ENCODE assay signal across 8 cellular contexts in the genomic region with DNA sequence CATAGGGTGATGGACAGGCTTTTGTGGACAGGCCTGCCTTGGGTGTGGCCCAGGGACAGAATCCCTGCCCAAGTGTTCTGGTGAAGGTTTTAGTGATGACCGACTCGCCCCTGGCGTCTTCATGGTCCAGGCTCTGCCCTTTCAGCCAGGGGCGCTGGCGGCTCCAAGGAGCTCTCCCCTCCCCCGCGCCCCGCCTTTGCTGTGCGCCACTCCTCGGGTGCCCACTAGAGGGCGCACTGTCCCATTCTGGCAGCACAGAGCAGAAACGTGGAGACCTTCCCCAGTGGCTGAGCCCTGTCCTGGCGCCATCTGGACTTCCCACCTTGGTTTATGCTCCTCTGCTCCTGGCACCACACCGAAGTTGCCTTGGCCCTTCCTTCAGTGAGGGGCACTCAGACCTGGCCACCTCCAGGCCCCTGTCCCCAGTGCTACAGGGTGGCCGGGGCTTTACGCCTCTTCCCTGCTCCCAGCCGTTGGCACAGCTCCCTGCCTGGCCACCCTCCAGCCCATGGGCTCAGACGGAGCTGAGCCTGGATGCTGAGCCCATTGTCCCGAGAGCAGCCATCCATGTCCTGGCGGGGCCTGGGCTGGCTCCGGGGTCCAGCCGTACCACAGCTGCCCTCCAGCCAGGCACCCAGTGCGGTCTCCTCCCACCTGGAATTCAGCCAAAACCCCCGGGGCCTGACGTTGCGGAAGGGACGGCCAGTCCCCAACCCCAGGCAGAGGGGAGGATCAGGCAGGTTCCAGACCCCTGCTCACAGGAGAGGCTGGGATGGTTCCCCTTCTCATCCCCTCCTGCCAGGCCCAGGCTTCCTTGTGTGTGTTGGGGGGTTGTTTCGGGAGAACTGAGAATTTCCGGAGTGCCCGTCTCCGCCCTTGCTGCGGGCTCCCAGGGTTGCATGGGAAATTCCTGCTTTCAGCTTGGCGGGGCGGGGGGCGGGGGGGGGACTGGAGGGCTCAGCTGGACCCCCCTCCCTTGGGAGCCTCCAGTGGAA. TPM values are rescaled to one million over a fixed set of nuclear protein-coding genes. Genes with fewer than 3 reads are reported as not detected.
DNase-seq lines count a peak whose midpoint lies in the region; ATAC-seq and TF ChIP-seq lines count a peak whose summit lies in the region.

No MANE protein-coding gene starts in this region.

- 0 to 1% methylated on average over 17 to 21 of the region's 35 CpGs for WGBS in lower leg skin, 2 donors

- DNase-seq in AG04449 (ENCODE audit: low read depth, low spot score), result peak; percentile 28
- DNase-seq in NCI-H748 (lab: John Stamatoyannopoulos, UW; ENCODE audit: unreplicated experiment), result peak; percentile 93
- peak; percentile 83 to 87 for DNase-seq in activated CD4-positive, alpha-beta T cell treated with anti-CD3 and anti-CD28 coated beads, Interleukin-2, amount 50 U/mL, for 4 hours
- DNase-seq in dermis microvascular lymphatic vessel endothelial cell (ENCODE audit: low read depth in 2 of 2), result peak; percentile 74 to 92
- DNase-seq in lower leg skin (ENCODE audit: low spot score in 2 of 2), result peak; percentile 86 to 98
- peak; percentile 76 to 88 (median 81) for DNase-seq in stimulated activated CD4-positive, alpha-beta T cell treated with anti-CD3 and anti-CD28 coated beads, TNF-alpha, amount 100 ng/mL, for 1 hour (ENCODE audit: low read depth in 3 of 3, low spot score in 1 of 3)

- TF ChIP-seq POLR2A in lower leg skin (IDR thresholded peaks at IDR 0.05), result no peak

- POLR2A ChIA-PET in AG04449 (lab: Yijun Ruan, JAX), result interaction anchor here (0.5 to 2.0 kb wide), 4 partner anchors 9 to 460 kb away, joined by 3 to 17 read pairs (median 4); partner anchors contain the start of gene CDCA4

- H3K4me3 ChIP-seq in AG04449 (ENCODE audit: low read depth, low read length) (peak overlapping the region; percentile 65), lower leg skin (ENCODE audit: low read depth, poor library complexity, severe bottlenecking) (peak overlapping the region; percentile 3)

- peak; percentile 99 for TF ChIP-seq CTCF in AG04449 (IDR thresholded peaks at IDR 0.05; ENCODE audit: insufficient read depth, low read length, missing control alignments)
- peak in 1 of 3 donors; percentile 96 for TF ChIP-seq CTCF in lower leg skin (IDR thresholded peaks at IDR 0.05)

- ATAC-seq in GM18907 (IDR thresholded peaks at IDR 0.05; ENCODE audit: unreplicated experiment), result peak; percentile 43
- ATAC-seq in HG03520 (IDR thresholded peaks at IDR 0.05; ENCODE audit: unreplicated experiment), result peak; percentile 44

- intact Hi-C loops in lower leg skin (cut with DNase I; ENCODE audit: low total_unique reads), result no loop called here

- CTCF ChIA-PET in AG04449 (lab: Yijun Ruan, JAX), result interaction anchor here (0.6 to 3.2 kb wide), 43 partner anchors 10 to 803 kb away, joined by 3 to 87 read pairs (median 4); partner anchors contain the start of gene TEDC1

RNA-seq across cellular contexts. Expression of gene CRIP1, which starts 5.6 kb away (rescaled TPM):
- total RNA-seq in dermis microvascular lymphatic vessel endothelial cell, result 0.38 and 0.90 TPM in 2 replicates
- total RNA-seq in lower leg skin, result 100 to 1,000 TPM in 1 of 4 donors, 10 to 100 TPM in 3; 13.1 to 103 (median 63.2) TPM

RNA-seq across cellular contexts. Expression of gene CRIP2, which starts 6.5 kb away (rescaled TPM):
- total RNA-seq in dermis microvascular lymphatic vessel endothelial cell (137 and 173 TPM in 2 replicates), lower leg skin (100 to 1,000 TPM; 103 to 203 (median 141) TPM)

RNA-seq across cellular contexts. Expression of gene TEDC1, which starts 9.9 kb away (rescaled TPM):
- 7.1 and 9.9 TPM in 2 replicates for total RNA-seq in dermis microvascular lymphatic vessel endothelial cell
- total RNA-seq in lower leg skin, result 10 to 100 TPM in 1 of 4 donors, 1 to 10 TPM in 3; 2.8 to 16.9 (median 5.4) TPM

RNA-seq across cellular contexts. Expression of gene TMEM121, which starts 45.3 kb away (rescaled TPM):
- total RNA-seq in dermis microvascular lymphatic vessel endothelial cell, result 6.4 and 9.5 TPM in 2 replicates
- 1 to 10 TPM in 3 of 4 donors, under 1 TPM in 1; 0.99 to 5.4 (median 4.0) TPM for total RNA-seq in lower leg skin

Comparison
In these comparisons a context has a peak if more than half of its experiments do, and no peak if none do; other contexts are left out.
1. Peak in every context shown above with its lines: DNase-seq, ATAC-seq and H3K4me3 ChIP-seq.
2. DNase-seq: peak in every context shown above with its lines; median percentile 93 in NCI-H748; 92 in lower leg skin; 85 in activated CD4-positive, alpha-beta T cell treated with anti-CD3 and anti-CD28 coated beads, Interleukin-2, amount 50 U/mL, for 4 hours; 83 in dermis microvascular lymphatic vessel endothelial cell; 81 in stimulated activated CD4-positive, alpha-beta T cell treated with anti-CD3 and anti-CD28 coated beads, TNF-alpha, amount 100 ng/mL, for 1 hour; 28 in AG04449.